9 cellular contexts compared by ENCODE assay signal in genomic region chr5:43396762-43397304, GRCh38. TPM values are rescaled to one million over a fixed set of nuclear protein-coding genes. Genes with fewer than 3 reads are reported as not detected.
DNase-seq lines count a peak whose midpoint lies in the region; ATAC-seq and TF ChIP-seq lines count a peak whose summit lies in the region.
"Had no signal": no experiment of that assay in that cellular context is flagged by ENCODE, and none has a peak within 500 bp of the region (broad histone marks: within the 10 kb centered on the region; RNA-seq: fewer than 3 reads in every experiment).

No MANE protein-coding gene starts in this region.

- ATAC-seq in SK-N-SH treated with all-trans-retinoic acid at 6 μM for 48 hours (no peak), HG03103 (IDR thresholded peaks at IDR 0.05; ENCODE audit: low read depth, unreplicated experiment) (peak; percentile 98)

- H4K20me1 ChIP-seq in SK-N-SH (ENCODE audit: insufficient read depth): no peaks in the 10 kb centered on the region

- 42% methylated on average over 41 of the region's 53 CpGs for WGBS in SK-N-SH (ENCODE audit: low lambda C conversion rate)

- H3K79me2 ChIP-seq in SK-N-SH (ENCODE audit: insufficient read depth): no peaks in the 10 kb centered on the region

- in situ Hi-C loops in astrocyte of the spinal cord (cut with HindIII; ENCODE audit: low sequenced_read_pairs): no loop called here

- no peaks in the 10 kb centered on the region for H3K9me3 ChIP-seq in SK-N-SH

- DNase-seq in SK-N-SH (peak; percentile 53), T-helper 22 cell (ENCODE audit: low read depth) (peak; percentile 4), astrocyte of the spinal cord (ENCODE audit: low read depth, low spot score) (peak; percentile 21), kidney tubule cell (ENCODE audit: low spot score) (peak; percentile 66), HuH-7.5 (ENCODE audit: low spot score) (no peak)
- DNase-seq in stimulated activated CD8-positive, alpha-beta memory T cell treated with anti-CD3 and anti-CD28 coated beads, Interleukin-12 subunit alpha, Interleukin-12 subunit beta, amount 100 ng/mL, for 1 hour (ENCODE audit: low read depth): peak; percentile 19

- H3K9ac ChIP-seq in SK-N-SH: no peak overlapping the region

- H2AFZ ChIP-seq in SK-N-SH (ENCODE audit: low read depth): no peak overlapping the region

- H3K4me3 ChIP-seq in SK-N-SH (ENCODE audit: low read depth in 2 of 2, low read length in 1 of 2) (peak overlapping the region in 1 of 2 experiments; percentile 8; a peak in 1 of 4 replicates), astrocyte of the spinal cord (ENCODE audit: low read depth, low read length) (peak overlapping the region; percentile 49)

- H3K4me1 ChIP-seq in SK-N-SH (ENCODE audit: control insufficient read depth in 1 of 2, insufficient read depth in 2 of 2, low read depth in 1 of 2, low read length in 1 of 2): no peaks in the 10 kb centered on the region

- CTCF ChIA-PET in SK-N-SH (lab: Yijun Ruan, JAX): interaction anchor here (0.9 kb wide), 1 partner anchor 154 kb away, joined by 3 read pairs; no protein-coding TSS in a partner anchor

- H3F3A ChIP-seq in SK-N-SH (replicated peaks; ENCODE audit: insufficient read depth): no peaks in the 10 kb centered on the region

- TF ChIP-seq CTCF in SK-N-SH (IDR thresholded peaks at IDR 0.05) (no peak), astrocyte of the spinal cord (IDR thresholded peaks at IDR 0.05; ENCODE audit: low read depth, low read length) (no peak)

- TF ChIP-seq EP300 in SK-N-SH (IDR thresholded peaks at IDR 0.05; ENCODE audit: borderline replicate concordance in 1 of 2, low read depth in 1 of 2, low read length in 1 of 2): no peak

- no peak overlapping the region for H3K27ac ChIP-seq in SK-N-SH (ENCODE audit: low read depth in 2 of 2, low read length in 1 of 2)
- H3K27ac ChIP-seq: C4-2B had no signal

- H3K36me3 ChIP-seq in SK-N-SH (replicated peaks in 1 of 2; ENCODE audit: control insufficient read depth in 1 of 2, insufficient read depth in 2 of 2, low read length in 1 of 2): no peaks in the 10 kb centered on the region

- POLR2A ChIA-PET in SK-N-SH (lab: Yijun Ruan, JAX): no interaction called here

- H3K9me2 ChIP-seq in SK-N-SH: no peaks in the 10 kb centered on the region

- no peak for TF ChIP-seq RAD21 in SK-N-SH (IDR thresholded peaks at IDR 0.05; ENCODE audit: low read length)

- H3K4me2 ChIP-seq in SK-N-SH: no peak overlapping the region

- peaks cover 16% of the 10 kb centered on the region; the same call in 1 of the 2 replicates for H3K27me3 ChIP-seq in SK-N-SH (ENCODE audit: insufficient read depth)

TF ChIP-seq in SK-N-SH, 30 proteins besides CTCF, POLR2A, EP300 and RAD21 (continues in another document):
- TF ChIP-seq FOXJ3 (CRISPR knock-in tag; IDR thresholded peaks at IDR 0.05) (no peak), REST (IDR thresholded peaks at IDR 0.05; ENCODE audit: low read depth, low read length) (no peak), RCOR1 (IDR thresholded peaks at IDR 0.05; ENCODE audit: low read length) (no peak), YY1 (IDR thresholded peaks at IDR 0.05; ENCODE audit: low read depth) (no peak), RFX5 (IDR thresholded peaks at IDR 0.05; ENCODE audit: low read length) (no peak), IRF3 (IDR thresholded peaks at IDR 0.05; ENCODE audit: low read depth, low read length) (no peak), TAF1 (IDR thresholded peaks at IDR 0.05; ENCODE audit: borderline replicate concordance, low read depth, low read length) (no peak)

TF ChIP-seq in SK-N-SH treated with all-trans-retinoic acid at 6 μM for 48 hours, 23 proteins besides CTCF, POLR2A, EP300 and RAD21:
- no peak for TF ChIP-seq ZNF565 (CRISPR knock-in tag; conservative IDR thresholded peaks at IDR 0.05; ENCODE audit: low read depth)
- no peak for TF ChIP-seq ESRRG (CRISPR knock-in tag; IDR thresholded peaks at IDR 0.05)
- TF ChIP-seq ZC3H10 (CRISPR knock-in tag; IDR thresholded peaks at IDR 0.05): no peak
- TF ChIP-seq PPARA (CRISPR knock-in tag; IDR thresholded peaks at IDR 0.05; ENCODE audit: borderline replicate concordance): no peak
- no peak for TF ChIP-seq CSRNP3 (CRISPR knock-in tag; IDR thresholded peaks at IDR 0.05)
- TF ChIP-seq POU6F1 (CRISPR knock-in tag; IDR thresholded peaks at IDR 0.05; ENCODE audit: borderline replicate concordance, low read depth): no peak
- no peak for TF ChIP-seq RARB (CRISPR knock-in tag; IDR thresholded peaks at IDR 0.05)
- no peak for TF ChIP-seq ISL1 (CRISPR knock-in tag; IDR thresholded peaks at IDR 0.05)
- TF ChIP-seq SNAI2 (CRISPR knock-in tag; IDR thresholded peaks at IDR 0.05): no peak
- TF ChIP-seq TCF4 (CRISPR knock-in tag; IDR thresholded peaks at IDR 0.05; ENCODE audit: borderline replicate concordance): no peak
- TF ChIP-seq ZFP3 (CRISPR knock-in tag; IDR thresholded peaks at IDR 0.05): no peak
- TF ChIP-seq BACH2 (CRISPR knock-in tag; IDR thresholded peaks at IDR 0.05; ENCODE audit: borderline replicate concordance): no peak
- no peak for TF ChIP-seq OSR1 (CRISPR knock-in tag; IDR thresholded peaks at IDR 0.05)
- no peak for TF ChIP-seq TOX (CRISPR knock-in tag; IDR thresholded peaks at IDR 0.05; ENCODE audit: borderline replicate concordance)
- TF ChIP-seq ZFP30 (CRISPR knock-in tag; IDR thresholded peaks at IDR 0.05): no peak

RNA-seq across cellular contexts. Expression of gene CCL28, which starts 15.4 kb away (rescaled TPM):
- polyA plus RNA-seq in SK-N-SH (2012; rRNA removed): not detected in 2 replicates
- not detected in 2 replicates for polyA plus RNA-seq in SK-N-SH (2012; cell fraction: cytosol; rRNA removed)
- not detected in 2 replicates for polyA plus RNA-seq in SK-N-SH (2012; cell fraction: nucleus; rRNA removed)
